28 cellular contexts compared by ENCODE assay signal in genomic region chrX:53824686-53825085, GRCh38.
"Had no signal": no experiment of that assay in that cellular context is flagged by ENCODE, and none has a peak within 500 bp of the region (broad histone marks: within the 10 kb centered on the region; RNA-seq: fewer than 3 reads in every experiment).

No MANE protein-coding gene starts in this region.

- H3K4me1 ChIP-seq: stomach, suprapubic skin, testis, thyroid gland, tibial artery, tibial nerve, transverse colon, upper lobe of left lung, upper lobe of right lung, uterus, vagina had no signal

- H3K4me1 Mint-ChIP-seq: stimulated activated effector memory CD8-positive, alpha-beta T cell treated with anti-CD3 and anti-CD28 coated beads, Interleukin-12 subunit alpha, Interleukin-12 subunit beta, amount 100 ng/mL, for 72 hours; stimulated activated memory B cell treated with anti-CD40 and anti-IgM and Interleukin-4, amounts not matched to agents 10 μg/mL and 1 μg/mL and 100 μg/mL, for 72 hours had no signal

- H3K27me3 ChIP-seq: stomach, suprapubic skin, testis, thyroid gland, tibial artery, tibial nerve, transverse colon, upper lobe of left lung, upper lobe of right lung, uterus, vagina had no signal

- H3K36me3 ChIP-seq: stomach, suprapubic skin, thoracic aorta, thyroid gland, tibial artery, tibial nerve, transverse colon, upper lobe of left lung, upper lobe of right lung, uterus, vagina had no signal

- ATAC-seq: stimulated activated effector memory CD8-positive, alpha-beta T cell treated with anti-CD3 and anti-CD28 coated beads, Interleukin-12 subunit alpha, Interleukin-12 subunit beta, amount 100 ng/mL, for 72 hours; stimulated activated memory B cell treated with anti-CD40 and anti-IgM and Interleukin-4, amounts not matched to agents 10 μg/mL and 1 μg/mL and 100 μg/mL, for 72 hours; stimulated activated naive B cell treated with anti-CD40 and anti-IgM and Interleukin-4, amounts not matched to agents 10 μg/mL and 1 μg/mL and 100 μg/mL, for 72 hours; stimulated activated naive CD8-positive, alpha-beta T cell treated with anti-CD3 and anti-CD28 coated beads, Interleukin-15, amount 100 ng/mL, for 72 hours; stimulated activated naive CD8-positive, alpha-beta T cell treated with anti-CD3 and anti-CD28 coated beads, Interleukin-15, Interleukin-2, amounts not matched to agents 100 U/mL and 50 U/mL, for 24 hours; upper lobe of right lung had no signal

- DNase-seq: stimulated activated CD4-positive, alpha-beta T cell treated with anti-CD3 and anti-CD28 coated beads, Interleukin-2, amount 100 ng/mL, for 48 hours; stimulated activated CD4-positive, alpha-beta T cell treated with anti-CD3 and anti-CD28 coated beads, Interleukin-4, amount 100 ng/mL, for 1 hour; stimulated activated CD4-positive, alpha-beta T cell treated with anti-CD3 and anti-CD28 coated beads, Interleukin-4, amount 100 ng/mL, for 24 hours; stimulated activated CD4-positive, alpha-beta T cell treated with anti-CD3 and anti-CD28 coated beads, Interleukin-4, amount 100 ng/mL, for 4 hours; stimulated activated CD8-positive, alpha-beta memory T cell treated with anti-CD3 and anti-CD28 coated beads, Interleukin-4, amount 100 ng/mL, for 48 hours; stimulated activated naive B cell treated with anti-CD40 and anti-IgM and Interleukin-4, amounts not matched to agents 10 μg/mL and 1 μg/mL and 100 μg/mL, for 72 hours; stimulated activated naive CD4-positive, alpha-beta T cell; stimulated activated naive CD4-positive, alpha-beta T cell treated with Interleukin-2 at 50 U/mL for 16 hours; stimulated activated naive CD8-positive, alpha-beta T cell treated with anti-CD3 and anti-CD28 coated beads, Interleukin-15, amount 100 ng/mL, for 72 hours; stimulated activated naive CD8-positive, alpha-beta T cell treated with anti-CD3 and anti-CD28 coated beads, Interleukin-15, Interleukin-2, amounts not matched to agents 100 U/mL and 50 U/mL, for 24 hours; stomach; substantia nigra; testis; thyroid gland; tibial artery; transverse colon; upper lobe of left lung; upper lobe of right lung; uterus had no signal

- H3K9me3 Mint-ChIP-seq: stimulated activated effector memory CD8-positive, alpha-beta T cell treated with anti-CD3 and anti-CD28 coated beads, Interleukin-12 subunit alpha, Interleukin-12 subunit beta, amount 100 ng/mL, for 72 hours; stimulated activated memory B cell treated with anti-CD40 and anti-IgM and Interleukin-4, amounts not matched to agents 10 μg/mL and 1 μg/mL and 100 μg/mL, for 72 hours; stimulated activated naive CD8-positive, alpha-beta T cell treated with anti-CD3 and anti-CD28 coated beads, Interleukin-15, amount 100 ng/mL, for 72 hours; stimulated activated naive CD8-positive, alpha-beta T cell treated with anti-CD3 and anti-CD28 coated beads, Interleukin-15, Interleukin-2, amounts not matched to agents 100 ng/mL and 50 ng/mL, for 24 hours; type B pancreatic cell had no signal

- H3K27ac ChIP-seq: stomach, suprapubic skin, testis, thoracic aorta, thyroid gland, tibial artery, tibial nerve, transverse colon, upper lobe of left lung, upper lobe of right lung, uterus, vagina had no signal

- H3K27ac Mint-ChIP-seq: stimulated activated effector memory CD8-positive, alpha-beta T cell treated with anti-CD3 and anti-CD28 coated beads, Interleukin-12 subunit alpha, Interleukin-12 subunit beta, amount 100 ng/mL, for 72 hours; stimulated activated memory B cell treated with anti-CD40 and anti-IgM and Interleukin-4, amounts not matched to agents 10 μg/mL and 1 μg/mL and 100 μg/mL, for 72 hours; stimulated activated naive CD8-positive, alpha-beta T cell treated with anti-CD3 and anti-CD28 coated beads, Interleukin-15, amount 100 ng/mL, for 72 hours; stimulated activated naive CD8-positive, alpha-beta T cell treated with anti-CD3 and anti-CD28 coated beads, Interleukin-15, Interleukin-2, amounts not matched to agents 100 ng/mL and 50 ng/mL, for 24 hours; type B pancreatic cell had no signal

- H3K36me3 Mint-ChIP-seq: stimulated activated effector memory CD8-positive, alpha-beta T cell treated with anti-CD3 and anti-CD28 coated beads, Interleukin-12 subunit alpha, Interleukin-12 subunit beta, amount 100 ng/mL, for 72 hours; stimulated activated memory B cell treated with anti-CD40 and anti-IgM and Interleukin-4, amounts not matched to agents 10 μg/mL and 1 μg/mL and 100 μg/mL, for 72 hours; stimulated activated naive B cell treated with anti-CD40 and anti-IgM and Interleukin-4, amounts not matched to agents 10 μg/mL and 1 μg/mL and 100 μg/mL, for 72 hours; type B pancreatic cell had no signal

- H3K4me3 Mint-ChIP-seq: stimulated activated effector memory CD8-positive, alpha-beta T cell treated with anti-CD3 and anti-CD28 coated beads, Interleukin-12 subunit alpha, Interleukin-12 subunit beta, amount 100 ng/mL, for 72 hours; stimulated activated memory B cell treated with anti-CD40 and anti-IgM and Interleukin-4, amounts not matched to agents 10 μg/mL and 1 μg/mL and 100 μg/mL, for 72 hours; stimulated activated naive B cell treated with anti-CD40 and anti-IgM and Interleukin-4, amounts not matched to agents 10 μg/mL and 1 μg/mL and 100 μg/mL, for 72 hours; stimulated activated naive CD8-positive, alpha-beta T cell treated with anti-CD3 and anti-CD28 coated beads, Interleukin-15, amount 100 ng/mL, for 72 hours; stimulated activated naive CD8-positive, alpha-beta T cell treated with anti-CD3 and anti-CD28 coated beads, Interleukin-15, Interleukin-2, amounts not matched to agents 100 ng/mL and 50 ng/mL, for 24 hours; type B pancreatic cell had no signal

- H3K27me3 Mint-ChIP-seq: stimulated activated memory B cell treated with anti-CD40 and anti-IgM and Interleukin-4, amounts not matched to agents 10 μg/mL and 1 μg/mL and 100 μg/mL, for 72 hours; stimulated activated naive B cell treated with anti-CD40 and anti-IgM and Interleukin-4, amounts not matched to agents 10 μg/mL and 1 μg/mL and 100 μg/mL, for 72 hours; stimulated activated naive CD8-positive, alpha-beta T cell treated with anti-CD3 and anti-CD28 coated beads, Interleukin-15, amount 100 ng/mL, for 72 hours; stimulated activated naive CD8-positive, alpha-beta T cell treated with anti-CD3 and anti-CD28 coated beads, Interleukin-15, Interleukin-2, amounts not matched to agents 100 ng/mL and 50 ng/mL, for 24 hours; type B pancreatic cell had no signal

- H3K4me3 ChIP-seq: stomach, suprapubic skin, testis, thoracic aorta, thyroid gland, tibial artery, tibial nerve, transverse colon, upper lobe of left lung, upper lobe of right lung, uterus, vagina had no signal

- H3K9me3 ChIP-seq: suprapubic skin, testis, thoracic aorta, thyroid gland, tibial artery, tibial nerve, transverse colon, upper lobe of left lung, upper lobe of right lung, uterus, vagina had no signal

- FAIRE-seq: urothelium cell line had no signal
